ENCODE assay signal across 15 cellular contexts in genomic region chr19:23393121-23393520, GRCh38. TPM values are rescaled to one million over a fixed set of nuclear protein-coding genes. Genes with fewer than 3 reads are reported as not detected.
A peak's percentile ranks its signal among the peaks of the same experiment; 100 is the strongest.
DNase-seq lines count a peak whose midpoint lies in the region; ATAC-seq and TF ChIP-seq lines count a peak whose summit lies in the region.
"Had no signal": no experiment of that assay in that cellular context is flagged by ENCODE, and none has a peak within 500 bp of the region (broad histone marks: within the 10 kb centered on the region; RNA-seq: fewer than 3 reads in every experiment).

No MANE protein-coding gene starts in this region.

- DNase-seq in Caco-2 (no peak), NB4 (ENCODE audit: low read depth) (no peak), chondrocyte (ENCODE audit: low spot score) (no peak), natural killer cell (no peak), pons (ENCODE audit: low spot score) (no peak), ACHN (no peak), occipital lobe (lab: John Stamatoyannopoulos, UW) (no peak)
- DNase-seq: activated CD4-positive, CD25-positive, alpha-beta regulatory T cell treated with anti-CD3 and anti-CD28 coated beads, Interleukin-2, amount 50 U/mL, for 72 hours; DMS153; left colon; NCI-H1048; NCI-H510A treated with DMSO at 0.1 percent for 48 hours; SHP77 had no signal

- H3K9me3 ChIP-seq in Caco-2: peaks cover 11% of the 10 kb centered on the region; the same call in 1 of the 2 replicates

- ATAC-seq in natural killer cell: no peak
- no peak for ATAC-seq in HG03520 (IDR thresholded peaks at IDR 0.05; ENCODE audit: unreplicated experiment)
- ATAC-seq: left colon, sciatic nerve had no signal

- CTCF ChIA-PET in Caco-2 (lab: Charles Lee): no interaction called here

- H3K4me1 ChIP-seq in Caco-2: peaks cover 32% of the 10 kb centered on the region

- H3K27ac Mint-ChIP-seq in Caco-2 (ENCODE audit: unreplicated experiment): peak overlapping the region; percentile 96
- H3K27ac Mint-ChIP-seq in chondrocyte (ENCODE audit: unreplicated experiment): peak overlapping the region; percentile 49
- peak overlapping the region; percentile 96 to 99 for H3K27ac Mint-ChIP-seq in natural killer cell

- no peak for TF ChIP-seq CTCF in Caco-2 (IDR thresholded peaks at IDR 0.05; ENCODE audit: insufficient read depth in 1 of 2, low read depth in 1 of 2, low read length in 1 of 2, severe bottlenecking in 1 of 2, unreplicated experiment in 1 of 2)
- TF ChIP-seq CTCF in NB4 (IDR thresholded peaks at IDR 0.05; ENCODE audit: low read depth, low read length): no peak
- peak; percentile 24 for TF ChIP-seq CTCF in chondrocyte (IDR thresholded peaks at IDR 0.05)
- no peak for TF ChIP-seq CTCF in natural killer cell (IDR thresholded peaks at IDR 0.05)

- H3K27me3 ChIP-seq in Caco-2 (replicated peaks; ENCODE audit: control insufficient read depth, insufficient read depth, low read length): no peaks in the 10 kb centered on the region

- peaks cover 58% of the 10 kb centered on the region for H3K36me3 Mint-ChIP-seq in Caco-2 (ENCODE audit: insufficient read depth, unreplicated experiment)
- H3K36me3 Mint-ChIP-seq in chondrocyte (ENCODE audit: low read depth): peaks cover 20% of the 10 kb centered on the region
- H3K36me3 Mint-ChIP-seq in natural killer cell: no peaks in the 10 kb centered on the region

- H3K4me1 Mint-ChIP-seq in Caco-2 (ENCODE audit: low read depth, unreplicated experiment) (peaks cover 11% of the 10 kb centered on the region), chondrocyte (ENCODE audit: low read depth) (peaks cover 41% of the 10 kb centered on the region), natural killer cell (peaks cover 54 to 55% of the 10 kb centered on the region in 2 donors)

- TF ChIP-seq POLR2A in NB4 (IDR thresholded peaks at IDR 0.05; ENCODE audit: extremely low read depth, insufficient read length): no peak

- H3K36me3 ChIP-seq in Caco-2 (ENCODE audit: control insufficient read depth, insufficient read depth, low read length): peaks cover 1% of the 10 kb centered on the region; the same call in 1 of the 2 replicates

- H3K27me3 Mint-ChIP-seq in Caco-2 (ENCODE audit: insufficient read depth, unreplicated experiment) (no peaks in the 10 kb centered on the region), chondrocyte (ENCODE audit: low read depth) (no peaks in the 10 kb centered on the region), natural killer cell (ENCODE audit: low read depth in 2 of 2) (no peaks in the 10 kb centered on the region)

- H3K4me3 Mint-ChIP-seq in Caco-2 (ENCODE audit: unreplicated experiment) (peak overlapping the region; percentile 87), chondrocyte (ENCODE audit: unreplicated experiment) (peak overlapping the region; percentile 96), natural killer cell (peak overlapping the region; percentile 98)

- intact Hi-C loops in Caco-2 (cut with micrococcal nuclease; ENCODE audit: unreplicated experiment) (loop anchor here (10.0 kb wide), 1 partner anchor 118 kb away; no protein-coding TSS in a partner anchor), natural killer cell (cut with micrococcal nuclease) (loop anchor here (5.0 kb wide), 1 partner anchor 294 kb away; the partner anchor contains the start of gene ZNF675)

- in situ Hi-C loops in ACHN (cut with HindIII; ENCODE audit: low pct_ligation_motif_present, low pct_unique_long_range_greater_than_20kb, low sequenced_read_pairs): no loop called here

- H3K4me3 ChIP-seq in Caco-2 (ENCODE audit: low read depth, low read length): no peak overlapping the region
- H3K4me3 ChIP-seq in NB4 (ENCODE audit: low read depth, low read length): peak overlapping the region; percentile 98

- POLR2A ChIA-PET in Caco-2 (lab: Charles Lee): no interaction called here

- H3K9me3 Mint-ChIP-seq in Caco-2 (ENCODE audit: unreplicated experiment) (peaks cover 12% of the 10 kb centered on the region), chondrocyte (ENCODE audit: low read depth) (no peaks in the 10 kb centered on the region), natural killer cell (no peaks in the 10 kb centered on the region)

- no TSS peak for BruUV-seq in Caco-2 (replicated peaks; lab: Mats Ljungman, UMichigan)

RNA-seq across cellular contexts. Expression of gene ZNF91, which starts 2.1 kb away (rescaled TPM):
- total RNA-seq in Caco-2 (2022): 22.6 and 23.7 TPM in 2 replicates
- 18.1 to 31.7 TPM (median 19.9 TPM) in 3 replicates for total RNA-seq in chondrocyte
- total RNA-seq in natural killer cell: 100 to 1,000 TPM in 1 of 3 donors, 10 to 100 TPM in 2; 92.3 to 144 (median 96.7) TPM
- 889 TPM for total RNA-seq in occipital lobe
